ENCODE assay signal across 21 cellular contexts in the genomic region with DNA sequence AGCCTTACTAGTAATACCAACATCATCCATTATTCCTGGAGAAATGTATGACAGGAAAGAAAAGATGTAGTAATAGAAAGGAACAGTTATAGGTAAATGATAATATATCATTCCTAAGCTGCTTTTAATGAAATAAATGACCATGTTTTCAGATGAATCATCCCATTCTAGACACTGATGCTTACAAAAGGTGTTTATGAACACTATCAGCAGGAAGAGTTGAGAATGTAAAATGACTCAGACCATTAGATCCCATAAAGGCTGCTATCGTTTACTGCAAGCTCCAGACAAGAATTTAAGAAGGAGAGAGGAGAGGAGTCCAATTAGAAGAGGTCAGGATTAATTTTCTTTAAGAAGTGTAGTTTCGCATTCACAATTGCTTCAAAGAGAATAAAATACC.
DNase-seq lines count a peak whose midpoint lies in the region; ATAC-seq and TF ChIP-seq lines count a peak whose summit lies in the region.
"Had no signal": no experiment of that assay in that cellular context is flagged by ENCODE, and none has a peak within 500 bp of the region (broad histone marks: within the 10 kb centered on the region; RNA-seq: fewer than 3 reads in every experiment).

No MANE protein-coding gene starts in this region.

- H3K9ac ChIP-seq in PC-3 (ENCODE audit: low read length): no peak overlapping the region

- DNase-seq in A172 (ENCODE audit: low spot score) (peak; percentile 50), PC-3 (no peak), choroid plexus epithelial cell (ENCODE audit: low read depth) (peak; percentile 17), foreskin keratinocyte (peak; percentile 29 to 49), NCI-H128 (lab: John Stamatoyannopoulos, UW; ENCODE audit: unreplicated experiment) (no peak), tibial nerve (ENCODE audit: low spot score in 2 of 2) (no peak), glutamatergic neuron (no peak)
- no peak for DNase-seq in activated naive CD8-positive, alpha-beta T cell treated with anti-CD3 and anti-CD28 coated beads for 36 hours
- DNase-seq: 8988T; BE2C; C1 segment of cervical spinal cord; CD4-positive, CD25-positive, alpha-beta regulatory T cell; CD8-positive, alpha-beta memory T cell; COR-L47; DMS 273 treated with DMSO at 0.1 percent for 48 hours; DMS53; DND-41; EL; HCEC 1CT had no signal

- POLR2A ChIA-PET in PC-3 (lab: Charles Lee; ENCODE audit: unreplicated experiment): no interaction called here

- H3K9me3 ChIP-seq in PC-3 (ENCODE audit: low read length) (no peaks in the 10 kb centered on the region), tibial nerve (no peaks in the 10 kb centered on the region)
- H3K9me3 ChIP-seq: BE2C had no signal

- H4K20me1 ChIP-seq in PC-3 (ENCODE audit: low read length): no peaks in the 10 kb centered on the region

- ATAC-seq in PC-3 (peak; percentile 41), foreskin keratinocyte (peak; percentile 57)
- ATAC-seq: GM12878, GM23338 had no signal

- no peaks in the 10 kb centered on the region for H3K4me1 Mint-ChIP-seq in activated naive CD8-positive, alpha-beta T cell treated with anti-CD3 and anti-CD28 coated beads for 36 hours
- H3K4me1 Mint-ChIP-seq in glutamatergic neuron (ENCODE audit: low read depth, unreplicated experiment): no peaks in the 10 kb centered on the region
- H3K4me1 Mint-ChIP-seq: CD4-positive, CD25-positive, alpha-beta regulatory T cell; CD8-positive, alpha-beta memory T cell; GM23338 had no signal

- CTCF ChIA-PET in PC-3 (lab: Charles Lee): no interaction called here

- TF ChIP-seq EP300 in tibial nerve (IDR thresholded peaks at IDR 0.05): no peak

- TF ChIP-seq POLR2A in tibial nerve (IDR thresholded peaks at IDR 0.05): no peak

- H2AFZ ChIP-seq in PC-3 (ENCODE audit: low read length): no peak overlapping the region
- H2AFZ ChIP-seq: GM23338 had no signal

- H3K27me3 ChIP-seq in PC-3 (ENCODE audit: low read length) (no peaks in the 10 kb centered on the region), foreskin keratinocyte (no peaks in the 10 kb centered on the region), tibial nerve (no peaks in the 10 kb centered on the region)
- H3K27me3 ChIP-seq: BE2C had no signal

- no peaks in the 10 kb centered on the region for H3K9me3 Mint-ChIP-seq in activated naive CD8-positive, alpha-beta T cell treated with anti-CD3 and anti-CD28 coated beads for 36 hours
- no peaks in the 10 kb centered on the region for H3K9me3 Mint-ChIP-seq in glutamatergic neuron (ENCODE audit: unreplicated experiment)

- H3K27ac Mint-ChIP-seq in activated naive CD8-positive, alpha-beta T cell treated with anti-CD3 and anti-CD28 coated beads for 36 hours: no peak overlapping the region
- no peak overlapping the region for H3K27ac Mint-ChIP-seq in glutamatergic neuron (ENCODE audit: unreplicated experiment)
- H3K27ac Mint-ChIP-seq: CD8-positive, alpha-beta memory T cell; GM23338 had no signal

- WGBS in tibial nerve, 2 donors: 83 to 91% methylated on average over 2 of the region's 2 CpGs

- H3K4me3 ChIP-seq in PC-3 (ENCODE audit: low read length): no peak overlapping the region
- no peak overlapping the region for H3K4me3 ChIP-seq in choroid plexus epithelial cell (ENCODE audit: low read depth, low read length)
- H3K4me3 ChIP-seq in tibial nerve: no peak overlapping the region
- H3K4me3 ChIP-seq: GM12878, GM23338 had no signal

- TF ChIP-seq CTCF in PC-3 (conservative IDR thresholded peaks at IDR 0.05; ENCODE audit: low read depth, low read length): no peak
- TF ChIP-seq CTCF in choroid plexus epithelial cell (conservative IDR thresholded peaks at IDR 0.05; ENCODE audit: low read depth, low read length): no peak
- no peak for TF ChIP-seq CTCF in foreskin keratinocyte (conservative IDR thresholded peaks at IDR 0.05)
- TF ChIP-seq CTCF in tibial nerve (IDR thresholded peaks at IDR 0.05): no peak
- TF ChIP-seq CTCF in glutamatergic neuron (IDR thresholded peaks at IDR 0.05; ENCODE audit: partially characterized antibody, unreplicated experiment): no peak

- H3K36me3 ChIP-seq in PC-3 (ENCODE audit: low read depth, low read length) (no peaks in the 10 kb centered on the region), tibial nerve (no peaks in the 10 kb centered on the region)
- H3K36me3 ChIP-seq: BE2C had no signal

- no peaks in the 10 kb centered on the region for H3K27me3 Mint-ChIP-seq in activated naive CD8-positive, alpha-beta T cell treated with anti-CD3 and anti-CD28 coated beads for 36 hours
- H3K27me3 Mint-ChIP-seq in glutamatergic neuron (ENCODE audit: unreplicated experiment): no peaks in the 10 kb centered on the region
- H3K27me3 Mint-ChIP-seq: CD4-positive, CD25-positive, alpha-beta regulatory T cell; CD8-positive, alpha-beta memory T cell had no signal

- H3K4me1 ChIP-seq in PC-3 (ENCODE audit: insufficient read depth, low read length): peaks cover 22% of the 10 kb centered on the region
- H3K4me1 ChIP-seq in foreskin keratinocyte: no peaks in the 10 kb centered on the region
- no peaks in the 10 kb centered on the region for H3K4me1 ChIP-seq in tibial nerve
- H3K4me1 ChIP-seq: BE2C had no signal

- H3K4me2 ChIP-seq in PC-3 (ENCODE audit: low read length): no peak overlapping the region
- H3K4me2 ChIP-seq: GM23338 had no signal

- no peaks in the 10 kb centered on the region for H3F3A ChIP-seq in PC-3 (ENCODE audit: low read length, unreplicated experiment)

- no peaks in the 10 kb centered on the region for H3K9me2 ChIP-seq in PC-3 (replicated peaks; ENCODE audit: low read length)

- intact Hi-C loops in PC-3 (cut with micrococcal nuclease): loop anchor here (10.0 kb wide), 1 partner anchor 372 kb away; no protein-coding TSS in a partner anchor

- H3K79me2 ChIP-seq in PC-3 (ENCODE audit: low read length): no peaks in the 10 kb centered on the region

- BruUV-seq in PC-3 (replicated peaks; lab: Mats Ljungman, UMichigan): no TSS peak

- no peak overlapping the region for H3K4me3 Mint-ChIP-seq in activated naive CD8-positive, alpha-beta T cell treated with anti-CD3 and anti-CD28 coated beads for 36 hours
- no peak overlapping the region for H3K4me3 Mint-ChIP-seq in glutamatergic neuron (ENCODE audit: unreplicated experiment)
- H3K4me3 Mint-ChIP-seq: CD4-positive, CD25-positive, alpha-beta regulatory T cell; CD8-positive, alpha-beta memory T cell; GM23338 had no signal

- no peaks in the 10 kb centered on the region for H3K36me3 Mint-ChIP-seq in activated naive CD8-positive, alpha-beta T cell treated with anti-CD3 and anti-CD28 coated beads for 36 hours
- peaks cover 4% of the 10 kb centered on the region for H3K36me3 Mint-ChIP-seq in glutamatergic neuron (ENCODE audit: unreplicated experiment)
- H3K36me3 Mint-ChIP-seq: CD4-positive, CD25-positive, alpha-beta regulatory T cell; CD8-positive, alpha-beta memory T cell had no signal

- H3K27ac ChIP-seq in PC-3 (ENCODE audit: low read length): no peak overlapping the region
- H3K27ac ChIP-seq in foreskin keratinocyte: no peak overlapping the region
- no peak overlapping the region for H3K27ac ChIP-seq in tibial nerve

Comparison
In these comparisons a context has a peak if more than half of its experiments do, and no peak if none do; other contexts are left out.
1. DNase-seq: peak in A172 (single experiment), choroid plexus epithelial cell (single experiment) and foreskin keratinocyte (2 of 2); none in PC-3 (single experiment), activated naive CD8-positive, alpha-beta T cell treated with anti-CD3 and anti-CD28 coated beads for 36 hours (single experiment), NCI-H128 (single experiment), tibial nerve (0 of 2) and glutamatergic neuron (single experiment).